In genomic region chr5:95543017-95543705, GRCh38 we compare ENCODE assay signal across 1 cellular context.
TF ChIP-seq lines count a peak whose summit lies in the region.

No MANE protein-coding gene starts in this region.

TF ChIP-seq in HEK293, 187 proteins besides CTCF, POLR2A, EP300 and RAD21 (continued from another document):
- TF ChIP-seq PRDM10 (tag by site-specific recombination; IDR thresholded peaks at IDR 0.05) (peak; percentile 22; the same call in 1 of the 2 replicates), ZBTB6 (tag by site-specific recombination; IDR thresholded peaks at IDR 0.05) (peak; percentile 86), FEZF1 (tag by site-specific recombination; IDR thresholded peaks at IDR 0.05) (peak; percentile 92), ZFHX2 (tag by site-specific recombination; conservative IDR thresholded peaks at IDR 0.05) (0 out of 2 replicates have a peak, but pooled peaks have one; percentile 14), ZNF624 (tag by site-specific recombination; IDR thresholded peaks at IDR 0.05) (no peak), ZNF600 (tag by site-specific recombination; IDR thresholded peaks at IDR 0.05) (0 out of 2 replicates have a peak, but pooled peaks have one; percentile 22), ZNF843 (tag by site-specific recombination; IDR thresholded peaks at IDR 0.05) (peak; percentile 69; the same call in 1 of the 2 replicates), ZNF335 (tag by site-specific recombination; conservative IDR thresholded peaks at IDR 0.05) (0 out of 2 replicates have a peak, but pooled peaks have one; percentile 11), ZNF747 (tag by site-specific recombination; IDR thresholded peaks at IDR 0.05) (no peak), SP7 (tag by site-specific recombination; IDR thresholded peaks at IDR 0.05) (peak; percentile 76), ZNF366 (tag by site-specific recombination; conservative IDR thresholded peaks at IDR 0.05) (0 out of 2 replicates have a peak, but pooled peaks have one; percentile 33), REPIN1 (tag by site-specific recombination; IDR thresholded peaks at IDR 0.05; ENCODE audit: low read depth) (no peak), OSR2 (tag by site-specific recombination; IDR thresholded peaks at IDR 0.05) (peak; percentile 68)
- TF ChIP-seq, protein P1, sequence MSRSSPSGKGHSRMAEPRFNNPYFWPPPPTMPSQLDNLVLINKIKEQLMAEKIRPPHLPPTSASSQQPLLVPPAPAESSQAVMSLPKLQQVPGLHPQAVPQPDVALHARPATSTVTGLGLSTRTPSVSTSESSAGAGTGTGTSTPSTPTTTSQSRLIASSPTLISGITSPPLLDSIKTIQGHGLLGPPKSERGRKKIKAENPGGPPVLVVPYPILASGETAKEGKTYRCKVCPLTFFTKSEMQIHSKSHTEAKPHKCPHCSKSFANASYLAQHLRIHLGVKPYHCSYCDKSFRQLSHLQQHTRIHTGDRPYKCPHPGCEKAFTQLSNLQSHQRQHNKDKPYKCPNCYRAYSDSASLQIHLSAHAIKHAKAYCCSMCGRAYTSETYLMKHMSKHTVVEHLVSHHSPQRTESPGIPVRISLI (tag by site-specific recombination; IDR thresholded peaks at IDR 0.05) = 0 out of 2 replicates have a peak, but pooled peaks have one; percentile 50
- TF ChIP-seq, protein P2, sequence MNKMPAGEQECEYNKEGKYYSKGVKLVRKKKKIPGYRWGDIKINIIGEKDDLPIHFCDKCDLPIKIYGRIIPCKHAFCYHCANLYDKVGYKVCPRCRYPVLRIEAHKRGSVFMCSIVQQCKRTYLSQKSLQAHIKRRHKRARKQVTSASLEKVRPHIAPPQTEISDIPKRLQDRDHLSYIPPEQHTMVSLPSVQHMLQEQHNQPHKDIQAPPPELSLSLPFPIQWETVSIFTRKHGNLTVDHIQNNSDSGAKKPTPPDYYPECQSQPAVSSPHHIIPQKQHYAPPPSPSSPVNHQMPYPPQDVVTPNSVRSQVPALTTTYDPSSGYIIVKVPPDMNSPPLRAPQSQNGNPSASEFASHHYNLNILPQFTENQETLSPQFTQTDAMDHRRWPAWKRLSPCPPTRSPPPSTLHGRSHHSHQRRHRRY (tag by site-specific recombination; IDR thresholded peaks at IDR 0.05) = no peak
- TF ChIP-seq, protein P3, sequence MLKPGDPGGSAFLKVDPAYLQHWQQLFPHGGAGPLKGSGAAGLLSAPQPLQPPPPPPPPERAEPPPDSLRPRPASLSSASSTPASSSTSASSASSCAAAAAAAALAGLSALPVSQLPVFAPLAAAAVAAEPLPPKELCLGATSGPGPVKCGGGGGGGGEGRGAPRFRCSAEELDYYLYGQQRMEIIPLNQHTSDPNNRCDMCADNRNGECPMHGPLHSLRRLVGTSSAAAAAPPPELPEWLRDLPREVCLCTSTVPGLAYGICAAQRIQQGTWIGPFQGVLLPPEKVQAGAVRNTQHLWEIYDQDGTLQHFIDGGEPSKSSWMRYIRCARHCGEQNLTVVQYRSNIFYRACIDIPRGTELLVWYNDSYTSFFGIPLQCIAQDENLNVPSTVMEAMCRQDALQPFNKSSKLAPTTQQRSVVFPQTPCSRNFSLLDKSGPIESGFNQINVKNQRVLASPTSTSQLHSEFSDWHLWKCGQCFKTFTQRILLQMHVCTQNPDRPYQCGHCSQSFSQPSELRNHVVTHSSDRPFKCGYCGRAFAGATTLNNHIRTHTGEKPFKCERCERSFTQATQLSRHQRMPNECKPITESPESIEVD (tag by site-specific recombination; IDR thresholded peaks at IDR 0.05) = peak; percentile 97
